18 cellular contexts compared by ENCODE assay signal in the genomic region with DNA sequence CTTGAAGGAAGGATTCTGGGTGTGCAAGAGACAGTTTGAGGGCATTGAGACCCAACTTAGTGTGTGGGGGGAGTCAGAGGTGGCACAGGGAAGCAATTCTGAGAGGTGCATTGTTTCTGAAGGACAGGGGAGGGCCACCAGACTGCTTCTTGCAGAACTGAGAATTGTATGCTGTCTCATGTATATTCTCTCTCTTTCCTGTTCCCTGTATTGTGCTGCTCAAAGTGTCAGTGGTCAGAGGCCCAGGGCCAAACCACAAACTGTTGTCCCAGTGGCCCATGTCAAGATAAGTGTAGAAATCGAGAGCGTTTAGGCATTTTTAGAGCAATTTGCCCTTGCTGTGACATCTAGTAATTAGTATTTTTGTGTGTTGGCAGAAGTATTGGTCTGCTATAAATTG.
DNase-seq lines count a peak whose midpoint lies in the region; ATAC-seq, FAIRE-seq and TF ChIP-seq lines count a peak whose summit lies in the region.
"Had no signal": no experiment of that assay in that cellular context is flagged by ENCODE, and none has a peak within 500 bp of the region (broad histone marks: within the 10 kb centered on the region; RNA-seq: fewer than 3 reads in every experiment).

No MANE protein-coding gene starts in this region.

- peaks cover 2 to 18% (median 8%) of the 10 kb centered on the region in 5 donors for H3K9me3 Mint-ChIP-seq in CD8-positive, alpha-beta memory T cell
- H3K9me3 Mint-ChIP-seq: activated T-helper 2 cell treated with anti-CD3 and anti-CD28 coated beads, Interferon-gamma antibody, Interleukin-2, Interleukin-4, amounts not matched to agents 10 μg/mL and 5 μg/mL and 100 μg/mL, durations not matched to agents 14 hours and 24 hours and 36 hours; memory B cell had no signal

- H3K4me1 Mint-ChIP-seq in CD8-positive, alpha-beta memory T cell, result no peaks in the 10 kb centered on the region
- H3K4me1 Mint-ChIP-seq: activated CD4-positive, alpha-beta T cell treated with anti-CD3 and anti-CD28 coated beads for 36 hours; memory B cell had no signal

- H3K4me3 ChIP-seq in kidney (ENCODE audit: low read length in 2 of 2), result no peak overlapping the region
- H3K4me3 ChIP-seq in CD8-positive, alpha-beta memory T cell (ENCODE audit: low read length), result no peak overlapping the region
- H3K4me3 ChIP-seq: heart right ventricle had no signal

- no peaks in the 10 kb centered on the region for H3K36me3 ChIP-seq in kidney (ENCODE audit: control insufficient read depth in 1 of 2, insufficient read depth in 2 of 2, low read length in 2 of 2)
- no peaks in the 10 kb centered on the region for H3K36me3 ChIP-seq in CD8-positive, alpha-beta memory T cell (ENCODE audit: insufficient read depth, low read length)
- H3K36me3 ChIP-seq: heart right ventricle had no signal

- intact Hi-C loops in kidney (cut with DNase I), result no loop called here

- H3K27me3 ChIP-seq in CD8-positive, alpha-beta memory T cell (ENCODE audit: insufficient read depth, low read length, poor library complexity, severe bottlenecking), result no peaks in the 10 kb centered on the region
- H3K27me3 ChIP-seq: heart right ventricle had no signal

- no peak for FAIRE-seq in kidney (lab: Jason Lieb, UNC)
- FAIRE-seq: bronchial epithelial cell, GM19239 had no signal

- no peak for TF ChIP-seq CTCF in kidney (IDR thresholded peaks at IDR 0.05; ENCODE audit: borderline replicate concordance, extremely low read depth, insufficient read depth)

- no peak overlapping the region for H3K9ac ChIP-seq in kidney (ENCODE audit: low read length in 2 of 2)
- H3K9ac ChIP-seq: parathyroid adenoma had no signal

- POLR2A ChIA-PET in CD8-positive, alpha-beta memory T cell (lab: Charles Lee), result no interaction called here

- H3K27ac ChIP-seq in kidney (ENCODE audit: low read depth in 2 of 2, low read length in 2 of 2), result no peak overlapping the region
- no peak overlapping the region for H3K27ac ChIP-seq in CD8-positive, alpha-beta memory T cell (ENCODE audit: low read depth, low read length)
- H3K27ac ChIP-seq: heart right ventricle, parathyroid adenoma had no signal

- peaks cover 0 to 2% of the 10 kb centered on the region in 2 donors for H3K27me3 Mint-ChIP-seq in CD8-positive, alpha-beta memory T cell

- ATAC-seq in GM18867 (IDR thresholded peaks at IDR 0.05; ENCODE audit: unreplicated experiment) (peak; percentile 90), HG02870 (IDR thresholded peaks at IDR 0.05; ENCODE audit: unreplicated experiment) (peak; percentile 79)
- ATAC-seq: activated CD4-positive, alpha-beta T cell treated with anti-CD3 and anti-CD28 coated beads for 36 hours; heart right ventricle had no signal

- H3K4me3 Mint-ChIP-seq in CD8-positive, alpha-beta memory T cell, result no peak overlapping the region
- H3K4me3 Mint-ChIP-seq: activated CD4-positive, alpha-beta T cell treated with anti-CD3 and anti-CD28 coated beads for 36 hours; memory B cell had no signal

- H3K27ac Mint-ChIP-seq in CD8-positive, alpha-beta memory T cell, result no peak overlapping the region
- H3K27ac Mint-ChIP-seq: activated CD4-positive, alpha-beta T cell treated with anti-CD3 and anti-CD28 coated beads for 36 hours; activated T-helper 2 cell treated with anti-CD3 and anti-CD28 coated beads, Interferon-gamma antibody, Interleukin-2, Interleukin-4, amounts not matched to agents 10 μg/mL and 5 μg/mL and 100 μg/mL, durations not matched to agents 14 hours and 24 hours and 36 hours; memory B cell had no signal

- no peaks in the 10 kb centered on the region for H3K9me3 ChIP-seq in kidney (ENCODE audit: control insufficient read depth in 1 of 2, low read length in 2 of 2)
- no peaks in the 10 kb centered on the region for H3K9me3 ChIP-seq in CD8-positive, alpha-beta memory T cell (ENCODE audit: low read length)
- H3K9me3 ChIP-seq: heart right ventricle had no signal

- CTCF ChIA-PET in CD8-positive, alpha-beta memory T cell (lab: Charles Lee), result no interaction called here

- H3K36me3 Mint-ChIP-seq in CD8-positive, alpha-beta memory T cell, result no peaks in the 10 kb centered on the region

- H3K4me1 ChIP-seq in kidney (ENCODE audit: control insufficient read depth in 1 of 2, insufficient read depth in 1 of 2, low read depth in 1 of 2, low read length in 2 of 2), result no peaks in the 10 kb centered on the region
- H3K4me1 ChIP-seq in CD8-positive, alpha-beta memory T cell (ENCODE audit: insufficient read depth, low read length), result no peaks in the 10 kb centered on the region
- H3K4me1 ChIP-seq: heart right ventricle, parathyroid adenoma had no signal

- DNase-seq in MV-4-11 (lab: John Stamatoyannopoulos, UW) (peak; percentile 95), kidney (peak; percentile 77), HK-2 (ENCODE audit: unreplicated experiment) (no peak), NCI-H446 (lab: John Stamatoyannopoulos, UW) (no peak), T-helper 9 cell (no peak)
- DNase-seq in CD8-positive, alpha-beta memory T cell, result no peak
- DNase-seq: activated CD4-positive, alpha-beta T cell treated with anti-CD3 and anti-CD28 coated beads for 36 hours; C1 segment of cervical spinal cord; heart right ventricle; NCI-H510A; SHP77 had no signal

Comparison
In these comparisons a context has a peak if more than half of its experiments do, and no peak if none do; other contexts are left out.
1. DNase-seq: peak in MV-4-11 (single experiment) and kidney (single experiment); none in HK-2 (single experiment), NCI-H446 (0 of 2), CD8-positive, alpha-beta memory T cell (0 of 5) and T-helper 9 cell (single experiment).